Comparison of ENCODE assay signal across 28 cellular contexts in genomic region chr2:118936286-118936685, GRCh38. TPM values are rescaled to one million over a fixed set of nuclear protein-coding genes. Genes with fewer than 3 reads are reported as not detected.
"Had no signal": no experiment of that assay in that cellular context is flagged by ENCODE, and none has a peak within 500 bp of the region (broad histone marks: within the 10 kb centered on the region; RNA-seq: fewer than 3 reads in every experiment).

No MANE protein-coding gene starts in this region.

- H3K27me3 ChIP-seq: esophagus squamous epithelium, pancreas, thyroid gland had no signal

- H3K27ac ChIP-seq: epithelial cell of prostate, esophagus squamous epithelium, left ventricle myocardium inferior, pancreas, prostate gland, thyroid gland had no signal

- DNase-seq: activated CD4-positive, alpha-beta T cell treated with anti-CD3 and anti-CD28 coated beads for 36 hours; activated CD4-positive, CD25-positive, alpha-beta regulatory T cell; activated CD8-positive, alpha-beta memory T cell treated with anti-CD3 and anti-CD28 coated beads, Interleukin-2, amount 10 ng/mL, durations not matched to agents 7 days and 5 days; activated CD8-positive, alpha-beta T cell treated with anti-CD3 and anti-CD28 coated beads, Interleukin-2, amount 10 ng/mL, durations not matched to agents 7 days and 5 days; activated naive CD4-positive, alpha-beta T cell; activated T-cell treated with anti-CD3 and anti-CD28 coated beads, Interleukin-2, amount 50 U/mL, for 48 hours; dermis blood vessel endothelial cell; effector CD4-positive, alpha-beta T cell; esophagus squamous epithelium; left ventricle myocardium inferior; naive B cell; nucleus accumbens; pancreas; retina; stimulated activated CD4-positive, alpha-beta T cell treated with anti-CD3 and anti-CD28 coated beads, Interleukin-1b, Interleukin-23, amount 100 ng/mL, for 48 hours; stimulated activated CD4-positive, alpha-beta T cell treated with anti-CD3 and anti-CD28 coated beads, Interleukin-4, amount 100 ng/mL, for 4 hours; stimulated activated CD8-positive, alpha-beta memory T cell treated with anti-CD3 and anti-CD28 coated beads, Interleukin-4, amount 100 ng/mL, for 48 hours; stimulated activated naive CD8-positive, alpha-beta T cell treated with anti-CD3 and anti-CD28 coated beads, Interleukin-15, amount 100 ng/mL, for 72 hours; T-helper 2 cell; thyroid gland had no signal

- H3K9me3 ChIP-seq: pancreas, prostate gland, thyroid gland had no signal

- ATAC-seq: activated CD4-positive, alpha-beta T cell treated with anti-CD3 and anti-CD28 coated beads for 36 hours; activated CD8-positive, alpha-beta memory T cell treated with anti-CD3 and anti-CD28 coated beads, Interleukin-2, amount 10 ng/mL, durations not matched to agents 7 days and 5 days; activated CD8-positive, alpha-beta T cell treated with anti-CD3 and anti-CD28 coated beads, Interleukin-2, amount 10 ng/mL, durations not matched to agents 7 days and 5 days; stimulated activated memory B cell treated with anti-CD40 and anti-IgM and Interleukin-4, amounts not matched to agents 10 μg/mL and 1 μg/mL and 100 μg/mL, for 72 hours; stimulated activated naive CD8-positive, alpha-beta T cell treated with anti-CD3 and anti-CD28 coated beads, Interleukin-15, amount 100 ng/mL, for 72 hours had no signal

- H3K4me3 ChIP-seq: esophagus squamous epithelium, left ventricle myocardium inferior, pancreas, prostate gland, smooth muscle cell, thyroid gland had no signal

- H3K36me3 ChIP-seq: esophagus squamous epithelium, left ventricle myocardium inferior, pancreas, prostate gland, thyroid gland had no signal

- H3K4me1 ChIP-seq: esophagus squamous epithelium, left ventricle myocardium inferior, pancreas, prostate gland, thyroid gland had no signal

RNA-seq across cellular contexts. Expression of gene MARCO, which starts 5.7 kb away (rescaled TPM):
- total RNA-seq: activated CD4-positive, alpha-beta T cell treated with anti-CD3 and anti-CD28 coated beads for 36 hours; activated CD8-positive, alpha-beta memory T cell treated with anti-CD3 and anti-CD28 coated beads, Interleukin-2, amount 10 ng/mL, durations not matched to agents 7 days and 5 days; activated CD8-positive, alpha-beta T cell treated with anti-CD3 and anti-CD28 coated beads, Interleukin-2, amount 10 ng/mL, durations not matched to agents 7 days and 5 days; activated T-helper 2 cell treated with anti-CD3 and anti-CD28 coated beads, Interferon-gamma antibody, Interleukin-2, Interleukin-4, amounts not matched to agents 10 μg/mL and 5 μg/mL and 100 μg/mL, durations not matched to agents 14 hours and 24 hours and 36 hours; bronchial epithelial cell; dermis blood vessel endothelial cell; lung microvascular endothelial cell; smooth muscle cell had no signal
- polyA plus RNA-seq: neural cell, smooth muscle cell had no signal
